Comparison of ENCODE assay signal across 13 cellular contexts in genomic region chr10:122525788-122526187, GRCh38. TPM values are rescaled to one million over a fixed set of nuclear protein-coding genes. Genes with fewer than 3 reads are reported as not detected.
DNase-seq lines count a peak whose midpoint lies in the region; ATAC-seq, FAIRE-seq and TF ChIP-seq lines count a peak whose summit lies in the region.
"Had no signal": no experiment of that assay in that cellular context is flagged by ENCODE, and none has a peak within 500 bp of the region (broad histone marks: within the 10 kb centered on the region; RNA-seq: fewer than 3 reads in every experiment).

No MANE protein-coding gene starts in this region.

- no peak overlapping the region for H3K27ac ChIP-seq in endothelial cell of umbilical vein (ENCODE audit: insufficient read depth, low read depth, low read length)
- no peak overlapping the region for H3K27ac ChIP-seq in neural progenitor cell

- H3F3A ChIP-seq in neural progenitor cell (ENCODE audit: low read depth) = no peaks in the 10 kb centered on the region

- TF ChIP-seq POLR2A in endothelial cell of umbilical vein (IDR thresholded peaks at IDR 0.05; ENCODE audit: low read depth, low read length) = no peak

- no peak overlapping the region for H3K27ac Mint-ChIP-seq in neural progenitor cell
- H3K27ac Mint-ChIP-seq: immature natural killer cell had no signal

- no peak for ATAC-seq in GM21526 (IDR thresholded peaks at IDR 0.05; ENCODE audit: low FRiP score, unreplicated experiment)
- no peak for ATAC-seq in GM21786 (IDR thresholded peaks at IDR 0.05; ENCODE audit: unreplicated experiment)

- peaks cover 2% of the 10 kb centered on the region for H3K27me3 Mint-ChIP-seq in neural progenitor cell (ENCODE audit: insufficient read depth, low read depth)

- CTCF ChIA-PET in endothelial cell of umbilical vein (lab: Charles Lee) = interaction anchor here (0.8 to 7.0 kb wide), 5 partner anchors 10 to 246 kb away, joined by 3 to 85 read pairs (median 3); no protein-coding TSS in a partner anchor

- H4K20me1 ChIP-seq in endothelial cell of umbilical vein (replicated peaks; ENCODE audit: control insufficient read depth, extremely low read depth, insufficient read depth, low read length) (no peaks in the 10 kb centered on the region), neural progenitor cell (ENCODE audit: low read depth) (no peaks in the 10 kb centered on the region)

- H2AFZ ChIP-seq in endothelial cell of umbilical vein (ENCODE audit: low read depth, low read length) = no peak overlapping the region
- no peak overlapping the region for H2AFZ ChIP-seq in neural progenitor cell (replicated peaks)

- H3K4me2 ChIP-seq in endothelial cell of umbilical vein (ENCODE audit: insufficient read depth, low read length) (no peak overlapping the region), neural progenitor cell (no peak overlapping the region)

- H3K4me3 ChIP-seq in NT2/D1 (ENCODE audit: insufficient read length, low read depth) (no peak overlapping the region), endothelial cell of umbilical vein (replicated peaks in 1 of 3; ENCODE audit: insufficient read depth in 1 of 3, low read depth in 1 of 3, low read length in 3 of 3) (no peak overlapping the region), neural progenitor cell (no peak overlapping the region)

- POLR2A ChIA-PET in endothelial cell of umbilical vein (lab: Charles Lee) = no interaction called here

- H3K36me3 Mint-ChIP-seq in neural progenitor cell = no peaks in the 10 kb centered on the region
- H3K36me3 Mint-ChIP-seq: immature natural killer cell had no signal

- H3K4me1 Mint-ChIP-seq in neural progenitor cell = peaks cover 2% of the 10 kb centered on the region

- dilution Hi-C loops in endothelial cell of umbilical vein (cut with MboI; ENCODE audit: extremely low pct_ligation_motif_present, low sequenced_read_pairs) = no loop called here

- intact Hi-C loops in endothelial cell of umbilical vein (cut with micrococcal nuclease) = loop anchor here (1.0 to 5.0 kb wide), 2 partner anchors 40 to 177 kb away; no protein-coding TSS in a partner anchor

- H3K79me2 ChIP-seq in endothelial cell of umbilical vein (ENCODE audit: control insufficient read depth, insufficient read depth, low read length) (no peaks in the 10 kb centered on the region), neural progenitor cell (ENCODE audit: low read depth) (no peaks in the 10 kb centered on the region)

- no peak overlapping the region for H3K4me3 Mint-ChIP-seq in neural progenitor cell
- H3K4me3 Mint-ChIP-seq: immature natural killer cell had no signal

- peak; percentile 34 for DNase-seq in NCI-H146 (lab: John Stamatoyannopoulos, UW)
- DNase-seq in NCI-H146 treated with DMSO at 0.1 percent for 48 hours (lab: John Stamatoyannopoulos, UW; ENCODE audit: unreplicated experiment) = no peak
- DNase-seq in NT2/D1 (ENCODE audit: low read depth, low spot score) = peak; percentile 3
- peak; percentile 42 for DNase-seq in endothelial cell of umbilical vein (ENCODE audit: low read depth, low spot score)
- no peak for DNase-seq in neural progenitor cell (ENCODE audit: low spot score)
- no peak for DNase-seq in activated gamma-delta T cell (lab: John Stamatoyannopoulos, UW)
- DNase-seq: activated T-cell treated with anti-CD3 and anti-CD28 coated beads, Interleukin-2, amount 50 U/mL, for 1 hour; immature natural killer cell; NCI-H1694 treated with DMSO at 0.1 percent for 48 hours; retina had no signal

- no peak for FAIRE-seq in endothelial cell of umbilical vein (lab: Jason Lieb, UNC)

- H3K4me1 ChIP-seq in NT2/D1 (ENCODE audit: insufficient read depth, insufficient read length) (no peaks in the 10 kb centered on the region), endothelial cell of umbilical vein (ENCODE audit: control insufficient read depth, extremely low read depth, insufficient read depth, low read length) (peaks cover 18% of the 10 kb centered on the region), neural progenitor cell (no peaks in the 10 kb centered on the region)

- no peaks in the 10 kb centered on the region for H3K36me3 ChIP-seq in NT2/D1 (ENCODE audit: insufficient read depth, insufficient read length, low read length)
- H3K36me3 ChIP-seq in endothelial cell of umbilical vein (ENCODE audit: control insufficient read depth in 2 of 2, extremely low read depth in 1 of 2, insufficient read depth in 2 of 2, low read length in 2 of 2) = no peaks in the 10 kb centered on the region
- no peaks in the 10 kb centered on the region for H3K36me3 ChIP-seq in neural progenitor cell

- no peak overlapping the region for H3K9ac ChIP-seq in NT2/D1 (ENCODE audit: insufficient read length, low read depth)
- H3K9ac ChIP-seq in endothelial cell of umbilical vein (replicated peaks; ENCODE audit: extremely low read depth, insufficient read depth, low read length) = no peak overlapping the region
- no peak overlapping the region for H3K9ac ChIP-seq in neural progenitor cell

- H3K27me3 ChIP-seq in NT2/D1 (ENCODE audit: insufficient read depth, insufficient read length) = no peaks in the 10 kb centered on the region
- no peaks in the 10 kb centered on the region for H3K27me3 ChIP-seq in endothelial cell of umbilical vein (ENCODE audit: control insufficient read depth in 2 of 2, insufficient read depth in 2 of 2, low read length in 2 of 2)
- no peaks in the 10 kb centered on the region for H3K27me3 ChIP-seq in neural progenitor cell

- no TSS peak for BruUV-seq in endothelial cell of umbilical vein (replicated peaks; lab: Mats Ljungman, UMichigan)

- H3K9me3 Mint-ChIP-seq in neural progenitor cell = peaks cover 4% of the 10 kb centered on the region
- H3K9me3 Mint-ChIP-seq: immature natural killer cell had no signal

- peak; percentile 20 to 31 for TF ChIP-seq CTCF in endothelial cell of umbilical vein (IDR thresholded peaks at IDR 0.05; ENCODE audit: extremely low read depth in 1 of 2, insufficient read depth in 1 of 2, low read depth in 1 of 2, low read length in 2 of 2)
- peak; percentile 37 for TF ChIP-seq CTCF in neural progenitor cell (IDR thresholded peaks at IDR 0.05)

- H3K9me3 ChIP-seq in NT2/D1 (ENCODE audit: insufficient read depth, low read length) (no peaks in the 10 kb centered on the region), endothelial cell of umbilical vein (replicated peaks; ENCODE audit: control insufficient read depth, insufficient read depth, low read length) (no peaks in the 10 kb centered on the region), neural progenitor cell (ENCODE audit: low read depth) (no peaks in the 10 kb centered on the region)

- no peaks in the 10 kb centered on the region for H3K9me1 ChIP-seq in endothelial cell of umbilical vein (replicated peaks; ENCODE audit: control insufficient read depth, extremely low read depth, insufficient read depth, low read length)

TF ChIP-seq in endothelial cell of umbilical vein, 7 proteins besides CTCF, POLR2A, EP300 and RAD21:
- no peak for TF ChIP-seq MAX (IDR thresholded peaks at IDR 0.05; ENCODE audit: insufficient read depth, insufficient read length)
- no peak for TF ChIP-seq EZH2 (IDR thresholded peaks at IDR 0.05; ENCODE audit: borderline replicate concordance, low read depth, low read length, severe bottlenecking)
- TF ChIP-seq MYC (IDR thresholded peaks at IDR 0.05; ENCODE audit: low read depth, low read length) = no peak
- no peak for TF ChIP-seq GATA2 (IDR thresholded peaks at IDR 0.05; ENCODE audit: insufficient read depth, insufficient read length, low read depth, low read length)
- TF ChIP-seq JUN (IDR thresholded peaks at IDR 0.05; ENCODE audit: borderline replicate concordance, insufficient read depth, insufficient read length, low read depth) = no peak
- TF ChIP-seq POLR2AphosphoS5 (IDR thresholded peaks at IDR 0.05; ENCODE audit: insufficient read depth, low read depth, low read length) = no peak

RNA-seq across cellular contexts. Expression of gene DMBT1, which starts 34.8 kb away (rescaled TPM):
- total RNA-seq in endothelial cell of umbilical vein (not detected in 2 replicates), neural progenitor cell (ENCODE audit: low replicate concordance) (not detected in 2 replicates)
- polyA plus RNA-seq in endothelial cell of umbilical vein = 0.01 TPM in 1 of 2 replicates, not detected in the other
- 0.01 TPM in 1 of 2 replicates, not detected in the other for polyA plus RNA-seq in endothelial cell of umbilical vein (2011; cell fraction: cytosol; rRNA removed)
- polyA plus RNA-seq in endothelial cell of umbilical vein (2011; cell fraction: nucleus; rRNA removed) = 0.03 TPM in 1 of 2 replicates, not detected in the other
- polyA plus RNA-seq in endothelial cell of umbilical vein (2012) = not detected in 2 replicates
- polyA minus RNA-seq in endothelial cell of umbilical vein = 0.08 TPM in 1 of 2 replicates, not detected in the other
- 1.6 TPM for polyA minus RNA-seq in endothelial cell of umbilical vein (2011; cell fraction: cytosol; rRNA and poly(A)+ RNA removed)
- polyA minus RNA-seq in endothelial cell of umbilical vein (2011; cell fraction: nucleus; rRNA and poly(A)+ RNA removed) = not detected in 2 replicates
- total RNA-seq: A172 had no signal
- polyA plus RNA-seq: immature natural killer cell had no signal

Comparison
In these comparisons a context has a peak if more than half of its experiments do, and no peak if none do; other contexts are left out.
1. DNase-seq: peak in NCI-H146 (single experiment), NT2/D1 (single experiment) and endothelial cell of umbilical vein (single experiment); none in NCI-H146 treated with DMSO at 0.1 percent for 48 hours (single experiment), neural progenitor cell (single experiment) and activated gamma-delta T cell (single experiment).